ENCODE assay signal across 20 cellular contexts in genomic region chr20:1941226-1941625, GRCh38. TPM values are rescaled to one million over a fixed set of nuclear protein-coding genes. Genes with fewer than 3 reads are reported as not detected.
DNase-seq lines count a peak whose midpoint lies in the region; ATAC-seq and TF ChIP-seq lines count a peak whose summit lies in the region.
"Had no signal": no experiment of that assay in that cellular context is flagged by ENCODE, and none has a peak within 500 bp of the region (broad histone marks: within the 10 kb centered on the region; RNA-seq: fewer than 3 reads in every experiment).

No MANE protein-coding gene starts in this region.

- H2BK120ac ChIP-seq in mesenchymal stem cell (ENCODE audit: low read depth, low read length), result no peak overlapping the region

- H3K4me2 ChIP-seq in mesenchymal stem cell (ENCODE audit: low read length, poor library complexity, severe bottlenecking), result no peak overlapping the region

- no peak overlapping the region for H2BK5ac ChIP-seq in mesenchymal stem cell (ENCODE audit: low read depth, low read length, poor library complexity, severe bottlenecking)

- H3K79me1 ChIP-seq in mesenchymal stem cell (replicated peaks; ENCODE audit: low read length, poor library complexity, severe bottlenecking), result peaks cover 6% of the 10 kb centered on the region

- no peak overlapping the region for H2BK12ac ChIP-seq in mesenchymal stem cell (ENCODE audit: low read length in 2 of 2)

- no peak overlapping the region for H3K14ac ChIP-seq in mesenchymal stem cell (ENCODE audit: low read length in 2 of 2)

- H3K23ac ChIP-seq in mesenchymal stem cell (ENCODE audit: low read length in 2 of 2), result no peak overlapping the region

- H3K18ac ChIP-seq in mesenchymal stem cell (ENCODE audit: low read depth in 1 of 2, low read length in 2 of 2), result no peak overlapping the region

- DNase-seq in WTC11 (ENCODE audit: low spot score), result no peak
- DNase-seq in fibroblast of mammary gland (ENCODE audit: low read depth), result peak; percentile 53
- no peak for DNase-seq in mesenchymal stem cell
- DNase-seq: activated T-cell treated with anti-CD3 and anti-CD28 coated beads, Interleukin-2, amount 50 U/mL, for 24 hours; amniotic stem cell; Calu3; HCEC 1CT; naive thymus-derived CD8-positive, alpha-beta T cell; NCI-H2029; NCI-H524 treated with DMSO at 0.1 percent for 48 hours; PC-3 had no signal

- H4K91ac ChIP-seq in mesenchymal stem cell (ENCODE audit: low read length), result no peak overlapping the region

- no peaks in the 10 kb centered on the region for H3K9me3 Mint-ChIP-seq in WTC11
- H3K9me3 Mint-ChIP-seq: activated T-cell treated with anti-CD3 and anti-CD28 coated beads, Interleukin-2, amount 50 U/mL, for 24 hours; naive thymus-derived CD8-positive, alpha-beta T cell had no signal

- H3K27ac ChIP-seq in ACC112 (ENCODE audit: low read depth, low read length) (no peak overlapping the region), mesenchymal stem cell (ENCODE audit: low read length, poor library complexity, severe bottlenecking) (no peak overlapping the region)

- POLR2A ChIA-PET in WTC11 (lab: Charles Lee), result interaction anchor here (0.6 kb wide), 1 partner anchor 1085 kb away, joined by 3 read pairs; no protein-coding TSS in a partner anchor

- H3K4me3 Mint-ChIP-seq in WTC11, result no peak overlapping the region
- H3K4me3 Mint-ChIP-seq: activated T-cell treated with anti-CD3 and anti-CD28 coated beads, Interleukin-2, amount 50 U/mL, for 24 hours; naive thymus-derived CD8-positive, alpha-beta T cell had no signal

- no peaks in the 10 kb centered on the region for H3K9me3 ChIP-seq in mesenchymal stem cell (ENCODE audit: control insufficient read depth, low read length)
- H3K9me3 ChIP-seq: tibial nerve had no signal

- H3K27ac Mint-ChIP-seq in WTC11, result peak overlapping the region; percentile 21; the same call in 1 of the 2 replicates
- H3K27ac Mint-ChIP-seq: activated T-cell treated with anti-CD3 and anti-CD28 coated beads, Interleukin-2, amount 50 U/mL, for 24 hours; naive thymus-derived CD8-positive, alpha-beta T cell had no signal

- CTCF ChIA-PET in WTC11 (lab: Charles Lee), result no interaction called here

- H3K27me3 Mint-ChIP-seq in WTC11 (ENCODE audit: low read depth), result peaks cover 25% of the 10 kb centered on the region

- no peak overlapping the region for H4K8ac ChIP-seq in mesenchymal stem cell (ENCODE audit: low read length)

- 80% methylated on average over 8 of the region's 8 CpGs for WGBS in mesenchymal stem cell

- peak overlapping the region; percentile 12 for H2AK5ac ChIP-seq in mesenchymal stem cell (ENCODE audit: low read length, severe bottlenecking)

- H3K4me3 ChIP-seq in ACC112 (ENCODE audit: low read depth, low read length) (0 out of 2 replicates have a peak overlapping the region, but pooled peaks have one; percentile 37), fibroblast of mammary gland (ENCODE audit: control insufficient read depth, low read depth, low read length) (peak overlapping the region; percentile 2), mesenchymal stem cell (ENCODE audit: insufficient read depth in 1 of 2, low read depth in 1 of 2, low read length in 2 of 2) (peak overlapping the region in 1 of 2 experiments; percentile 53)
- H3K4me3 ChIP-seq: tibial nerve had no signal

- no peaks in the 10 kb centered on the region; the same call in 1 of the 2 replicates for H3K27me3 ChIP-seq in ACC112 (ENCODE audit: insufficient read depth, low read length)
- H3K27me3 ChIP-seq in mesenchymal stem cell (ENCODE audit: control insufficient read depth in 1 of 2, insufficient read depth in 1 of 2, low read length in 2 of 2), result peaks cover 0 to 21% of the 10 kb centered on the region in 2 experiments
- H3K27me3 ChIP-seq: tibial nerve had no signal

- H3K4ac ChIP-seq in mesenchymal stem cell (ENCODE audit: low read depth in 1 of 2, low read length in 2 of 2), result no peak overlapping the region

- H2BK15ac ChIP-seq in mesenchymal stem cell (ENCODE audit: low read depth, poor library complexity, severe bottlenecking), result no peak overlapping the region

- no peak overlapping the region for H3K9ac ChIP-seq in mesenchymal stem cell (ENCODE audit: low read length)

- peaks cover 4% of the 10 kb centered on the region for H3K36me3 Mint-ChIP-seq in WTC11

- peaks cover 26% of the 10 kb centered on the region for H3K4me1 ChIP-seq in ACC112 (ENCODE audit: control insufficient read depth, insufficient read depth, low read length, unreplicated experiment)
- peaks cover 16% of the 10 kb centered on the region for H3K4me1 ChIP-seq in mesenchymal stem cell (ENCODE audit: control insufficient read depth, insufficient read depth, low read depth, low read length)

- no peak for TF ChIP-seq CTCF in WTC11 (IDR thresholded peaks at IDR 0.05)
- no peak for TF ChIP-seq CTCF in fibroblast of mammary gland (conservative IDR thresholded peaks at IDR 0.05; ENCODE audit: control insufficient read depth, insufficient read depth, low read depth, low read length)

- peaks cover 21% of the 10 kb centered on the region for H3K4me1 Mint-ChIP-seq in WTC11

- H2AFZ ChIP-seq in ACC112 (ENCODE audit: low read length, unreplicated experiment) (no peak overlapping the region), mesenchymal stem cell (ENCODE audit: low read depth, low read length) (no peak overlapping the region)

- ATAC-seq in WTC11 (no peak), GM21360 (IDR thresholded peaks at IDR 0.05; ENCODE audit: unreplicated experiment) (no peak), GM21619 (IDR thresholded peaks at IDR 0.05; ENCODE audit: unreplicated experiment) (no peak), HG03442 (IDR thresholded peaks at IDR 0.05; ENCODE audit: unreplicated experiment) (no peak), GM21825 (IDR thresholded peaks at IDR 0.05; ENCODE audit: unreplicated experiment) (no peak)
- ATAC-seq: naive thymus-derived CD8-positive, alpha-beta T cell; PC-3; SK-N-SH treated with all-trans-retinoic acid at 6 μM for 48 hours had no signal

- H3K79me2 ChIP-seq in ACC112 (ENCODE audit: control insufficient read depth, insufficient read depth, low read length, unreplicated experiment), result no peaks in the 10 kb centered on the region

- H3K36me3 ChIP-seq in ACC112 (ENCODE audit: insufficient read depth, low read length) (no peaks in the 10 kb centered on the region), mesenchymal stem cell (ENCODE audit: control insufficient read depth in 1 of 2, insufficient read depth in 2 of 2, low read depth in 1 of 2, low read length in 2 of 2) (peaks cover 21 to 33% of the 10 kb centered on the region in 2 experiments)

TF ChIP-seq in WTC11, 78 proteins besides CTCF, POLR2A, EP300 and RAD21 (continues in another document):
- TF ChIP-seq ERG (CRISPR knock-in tag; IDR thresholded peaks at IDR 0.05) (no peak), STAT6 (CRISPR knock-in tag; conservative IDR thresholded peaks at IDR 0.05; ENCODE audit: low read depth) (no peak), RORB (CRISPR knock-in tag; IDR thresholded peaks at IDR 0.05) (no peak)

RNA-seq across cellular contexts. Expression of gene SIRPA, which starts 46.0 kb away (rescaled TPM):
- total RNA-seq in WTC11 (2021), result 5.9 to 8.9 TPM (median 6.7 TPM) in 3 replicates
- 40.7 TPM for polyA plus RNA-seq in mesenchymal stem cell (2013, experiment 1 of 2)
- 40.6 TPM for polyA plus RNA-seq in mesenchymal stem cell (2013, experiment 2 of 2)

RNA-seq across cellular contexts. Expression of gene PDYN, which starts 52.6 kb away (rescaled TPM):
- total RNA-seq in WTC11 (2021), result 0.14 to 0.28 TPM (median 0.21 TPM) in 3 replicates
- not detected for polyA plus RNA-seq in mesenchymal stem cell (2013, experiment 1 of 2)
- polyA plus RNA-seq in mesenchymal stem cell (2013, experiment 2 of 2), result not detected
- total RNA-seq: A673; Calu3; lung microvascular endothelial cell; naive thymus-derived CD8-positive, alpha-beta T cell; PC-3; tibial nerve had no signal
- polyA plus RNA-seq: naive thymus-derived CD8-positive, alpha-beta T cell had no signal
